ENCODE assay signal across 31 cellular contexts in genomic region chr15:78339559-78339958, GRCh38. TPM values are rescaled to one million over a fixed set of nuclear protein-coding genes. Genes with fewer than 3 reads are reported as not detected.
DNase-seq lines count a peak whose midpoint lies in the region; ATAC-seq and TF ChIP-seq lines count a peak whose summit lies in the region.
"Had no signal": no experiment of that assay in that cellular context is flagged by ENCODE, and none has a peak within 500 bp of the region (broad histone marks: within the 10 kb centered on the region; RNA-seq: fewer than 3 reads in every experiment).

No MANE protein-coding gene starts in this region.

- no peaks in the 10 kb centered on the region for H3K4me1 ChIP-seq in endodermal cell (ENCODE audit: control insufficient read depth, insufficient read depth, low read length)
- H3K4me1 ChIP-seq in CD4-positive, alpha-beta memory T cell (ENCODE audit: insufficient read depth, low read length) = no peaks in the 10 kb centered on the region
- H3K4me1 ChIP-seq: prostate gland, testis had no signal

- DNase-seq in NCI-H524 (lab: John Stamatoyannopoulos, UW) (peak; percentile 15 to 47), NCI-H524 treated with DMSO at 0.1 percent for 48 hours (lab: John Stamatoyannopoulos, UW) (no peak), endodermal cell (no peak), DMS 273 (lab: John Stamatoyannopoulos, UW; ENCODE audit: unreplicated experiment) (no peak)
- no peak for DNase-seq in CD4-positive, alpha-beta memory T cell
- DNase-seq in stimulated activated naive CD8-positive, alpha-beta T cell treated with anti-CD3 and anti-CD28 coated beads, Interleukin-15, amount 100 ng/mL, for 72 hours = no peak
- DNase-seq: 8988T; activated CD4-positive, alpha-beta T cell treated with anti-CD3 and anti-CD28 coated beads, Interleukin-2, amount 10 ng/mL, durations not matched to agents 7 days and 5 days; activated naive CD8-positive, alpha-beta T cell treated with anti-CD3 and anti-CD28 coated beads, Interleukin-2, amount 50 U/mL, for 24 hours; activated T-cell treated with anti-CD3 and anti-CD28 coated beads, Interleukin-2, amount 50 U/mL, for 4 hours; AML-193; dermis blood vessel endothelial cell; GDM1; Karpas-422; left cardiac atrium; NCI-H1436; NCI-H446 treated with DMSO at 0.1 percent for 48 hours; SHP77; stimulated activated naive CD4-positive, alpha-beta T cell treated with Interleukin-2 at 50 U/mL for 16 hours; T-helper 9 cell; testis; uterus had no signal

- H3K4me1 Mint-ChIP-seq in endodermal cell (peaks cover 3% of the 10 kb centered on the region), nephron (peaks cover 24% of the 10 kb centered on the region)
- peaks cover 0 to 4% (median 3%) of the 10 kb centered on the region in 4 donors for H3K4me1 Mint-ChIP-seq in CD4-positive, alpha-beta memory T cell
- H3K4me1 Mint-ChIP-seq in stimulated activated naive CD8-positive, alpha-beta T cell treated with anti-CD3 and anti-CD28 coated beads, Interleukin-15, amount 100 ng/mL, for 72 hours = no peaks in the 10 kb centered on the region
- H3K4me1 Mint-ChIP-seq: central memory CD8-positive, alpha-beta T cell had no signal

- peaks cover 54% of the 10 kb centered on the region for H3K27me3 ChIP-seq in endodermal cell (ENCODE audit: control insufficient read depth, insufficient read depth, low read length, poor library complexity, severe bottlenecking)
- H3K27me3 ChIP-seq in CD4-positive, alpha-beta memory T cell (ENCODE audit: insufficient read depth, low read length) = peaks cover 12% of the 10 kb centered on the region
- H3K27me3 ChIP-seq: testis had no signal

- no peak overlapping the region for H3K9ac ChIP-seq in endodermal cell (ENCODE audit: extremely low read depth, low read length, poor library complexity, severe bottlenecking)

- H3K9me3 ChIP-seq in endodermal cell (ENCODE audit: control insufficient read depth, low read length) = no peaks in the 10 kb centered on the region
- H3K9me3 ChIP-seq in CD4-positive, alpha-beta memory T cell (ENCODE audit: control insufficient read depth in 1 of 2, low read length in 2 of 2) = no peaks in the 10 kb centered on the region
- H3K9me3 ChIP-seq: neutrophil, prostate gland, testis, uterus had no signal

- no peaks in the 10 kb centered on the region for H3K36me3 Mint-ChIP-seq in endodermal cell (ENCODE audit: low read depth)
- peaks cover 14% of the 10 kb centered on the region for H3K36me3 Mint-ChIP-seq in nephron (ENCODE audit: low read depth)
- H3K36me3 Mint-ChIP-seq in CD4-positive, alpha-beta memory T cell = no peaks in the 10 kb centered on the region

- CTCF ChIA-PET in CD4-positive, alpha-beta memory T cell (lab: Charles Lee; ENCODE audit: partially characterized antibody) = interaction anchor here (0.6 kb wide), 1 partner anchor 31 kb away, joined by 3 read pairs; no protein-coding TSS in a partner anchor

- TF ChIP-seq CTCF in endodermal cell (conservative IDR thresholded peaks at IDR 0.05) (no peak), nephron (IDR thresholded peaks at IDR 0.05; ENCODE audit: unreplicated experiment in 3 of 3) (no peak)

- peak overlapping the region; percentile 77 for H3K27ac ChIP-seq in endodermal cell (ENCODE audit: low read depth, low read length)
- no peak overlapping the region for H3K27ac ChIP-seq in CD4-positive, alpha-beta memory T cell (ENCODE audit: low read depth, low read length)
- H3K27ac ChIP-seq: neutrophil, prostate gland, testis, uterus, VCaP had no signal

- H3K27me3 Mint-ChIP-seq in endodermal cell (ENCODE audit: insufficient read depth) (peaks cover 55% of the 10 kb centered on the region), nephron (ENCODE audit: low read depth) (peaks cover 64% of the 10 kb centered on the region)
- peaks cover 22 to 39% of the 10 kb centered on the region in 2 donors for H3K27me3 Mint-ChIP-seq in CD4-positive, alpha-beta memory T cell
- peaks cover 59% of the 10 kb centered on the region for H3K27me3 Mint-ChIP-seq in stimulated activated naive CD8-positive, alpha-beta T cell treated with anti-CD3 and anti-CD28 coated beads, Interleukin-15, amount 100 ng/mL, for 72 hours

- WGBS in endodermal cell (ENCODE audit: insufficient coverage in 1 of 2, insufficient read length in 1 of 2), 2 experiments = 73 to 78% methylated on average over 3 to 17 of the region's 17 CpGs

- no peaks in the 10 kb centered on the region for H3K9me3 Mint-ChIP-seq in endodermal cell
- no peaks in the 10 kb centered on the region for H3K9me3 Mint-ChIP-seq in nephron
- peaks cover 0 to 2% (median 0%) of the 10 kb centered on the region in 8 donors for H3K9me3 Mint-ChIP-seq in CD4-positive, alpha-beta memory T cell
- no peaks in the 10 kb centered on the region for H3K9me3 Mint-ChIP-seq in stimulated activated naive CD8-positive, alpha-beta T cell treated with anti-CD3 and anti-CD28 coated beads, Interleukin-15, amount 100 ng/mL, for 72 hours
- H3K9me3 Mint-ChIP-seq: activated CD4-positive, alpha-beta T cell treated with anti-CD3 and anti-CD28 coated beads, Interleukin-2, amount 10 ng/mL, durations not matched to agents 7 days and 5 days; activated naive CD8-positive, alpha-beta T cell treated with anti-CD3 and anti-CD28 coated beads, Interleukin-2, amount 50 U/mL, for 24 hours; activated T-cell treated with anti-CD3 and anti-CD28 coated beads, Interleukin-2, amount 50 U/mL, for 4 hours; central memory CD8-positive, alpha-beta T cell had no signal

- no peak overlapping the region for H3K4me3 ChIP-seq in endodermal cell (ENCODE audit: low read length)
- no peak overlapping the region for H3K4me3 ChIP-seq in CD4-positive, alpha-beta memory T cell (ENCODE audit: low read length in 2 of 2)
- H3K4me3 ChIP-seq: prostate gland, uterus had no signal

- intact Hi-C loops in CD4-positive, alpha-beta memory T cell (cut with micrococcal nuclease) = no loop called here

- POLR2A ChIA-PET in CD4-positive, alpha-beta memory T cell (lab: Charles Lee; ENCODE audit: partially characterized antibody) = no interaction called here

- no peaks in the 10 kb centered on the region for H3K36me3 ChIP-seq in endodermal cell (ENCODE audit: control insufficient read depth, insufficient read depth, low read length)
- no peaks in the 10 kb centered on the region for H3K36me3 ChIP-seq in CD4-positive, alpha-beta memory T cell (ENCODE audit: insufficient read depth, low read length)
- H3K36me3 ChIP-seq: neutrophil, prostate gland, uterus had no signal

- H3K27ac Mint-ChIP-seq in endodermal cell (no peak overlapping the region), nephron (peak overlapping the region in 2 of 3 experiments; percentile 16 to 30)
- H3K27ac Mint-ChIP-seq in CD4-positive, alpha-beta memory T cell = no peak overlapping the region
- H3K27ac Mint-ChIP-seq in stimulated activated naive CD8-positive, alpha-beta T cell treated with anti-CD3 and anti-CD28 coated beads, Interleukin-15, amount 100 ng/mL, for 72 hours = no peak overlapping the region
- H3K27ac Mint-ChIP-seq: activated CD4-positive, alpha-beta T cell treated with anti-CD3 and anti-CD28 coated beads, Interleukin-2, amount 10 ng/mL, durations not matched to agents 7 days and 5 days; activated naive CD8-positive, alpha-beta T cell treated with anti-CD3 and anti-CD28 coated beads, Interleukin-2, amount 50 U/mL, for 24 hours had no signal

- H3K4me3 Mint-ChIP-seq in endodermal cell = peak overlapping the region; percentile 60
- H3K4me3 Mint-ChIP-seq in nephron = peak overlapping the region; percentile 72 to 81 (median 73)
- no peak overlapping the region for H3K4me3 Mint-ChIP-seq in CD4-positive, alpha-beta memory T cell
- no peak overlapping the region for H3K4me3 Mint-ChIP-seq in stimulated activated naive CD8-positive, alpha-beta T cell treated with anti-CD3 and anti-CD28 coated beads, Interleukin-15, amount 100 ng/mL, for 72 hours
- H3K4me3 Mint-ChIP-seq: activated CD4-positive, alpha-beta T cell treated with anti-CD3 and anti-CD28 coated beads, Interleukin-2, amount 10 ng/mL, durations not matched to agents 7 days and 5 days; activated naive CD8-positive, alpha-beta T cell treated with anti-CD3 and anti-CD28 coated beads, Interleukin-2, amount 50 U/mL, for 24 hours; activated T-cell treated with anti-CD3 and anti-CD28 coated beads, Interleukin-2, amount 50 U/mL, for 4 hours; central memory CD8-positive, alpha-beta T cell had no signal

- ATAC-seq in GM18517 (IDR thresholded peaks at IDR 0.05; ENCODE audit: unreplicated experiment) = no peak
- ATAC-seq in stimulated activated naive CD8-positive, alpha-beta T cell treated with anti-CD3 and anti-CD28 coated beads, Interleukin-15, amount 100 ng/mL, for 72 hours = no peak
- ATAC-seq: activated naive CD8-positive, alpha-beta T cell treated with anti-CD3 and anti-CD28 coated beads, Interleukin-2, amount 50 U/mL, for 24 hours; HepG2; left cardiac atrium had no signal

RNA-seq across cellular contexts. Expression of gene CRABP1, which starts 0.6 kb away (rescaled TPM):
- 100 to 1,000 TPM; 103 TPM for total RNA-seq in endodermal cell
- polyA plus RNA-seq in endodermal cell (2013, experiment 1 of 2) = 2,939 TPM
- 3,263 TPM for polyA plus RNA-seq in endodermal cell (2013, experiment 2 of 2)
- not detected for total RNA-seq in CD4-positive, alpha-beta memory T cell
- not detected for polyA plus RNA-seq in CD4-positive, alpha-beta memory T cell
- total RNA-seq: activated CD4-positive, alpha-beta T cell treated with anti-CD3 and anti-CD28 coated beads, Interleukin-2, amount 10 ng/mL, durations not matched to agents 7 days and 5 days; activated T-cell treated with anti-CD3 and anti-CD28 coated beads, Interleukin-2, amount 50 U/mL, for 4 hours; dermis blood vessel endothelial cell; fibroblast of lung; HepG2; left cardiac atrium; lung microvascular endothelial cell; prostate gland had no signal
- polyA plus RNA-seq: fibroblast of lung, HepG2 had no signal

RNA-seq across cellular contexts. Expression of gene SKIC8, which starts 40.1 kb away (rescaled TPM):
- 10 to 100 TPM; 46.3 to 55.4 TPM for total RNA-seq in endodermal cell
- polyA plus RNA-seq in endodermal cell (2013, experiment 1 of 2) = 55.8 TPM
- 56.3 TPM for polyA plus RNA-seq in endodermal cell (2013, experiment 2 of 2)
- total RNA-seq in CD4-positive, alpha-beta memory T cell = 10 to 100 TPM; 43.6 to 45.5 TPM
- polyA plus RNA-seq in CD4-positive, alpha-beta memory T cell = 100 to 1,000 TPM in 1 of 2 donors, 10 to 100 TPM in 1; 77.7 to 145 TPM

Comparison
In these comparisons a context has a peak if more than half of its experiments do, and no peak if none do; other contexts are left out.
1. DNase-seq: peak in NCI-H524 (2 of 2); none in NCI-H524 treated with DMSO at 0.1 percent for 48 hours (single experiment), endodermal cell (single experiment), CD4-positive, alpha-beta memory T cell (0 of 5), DMS 273 (single experiment) and stimulated activated naive CD8-positive, alpha-beta T cell treated with anti-CD3 and anti-CD28 coated beads, Interleukin-15, amount 100 ng/mL, for 72 hours (0 of 2).
2. H3K27ac Mint-ChIP-seq: peak in nephron (2 of 3); none in endodermal cell (single experiment), CD4-positive, alpha-beta memory T cell (0 of 7) and stimulated activated naive CD8-positive, alpha-beta T cell treated with anti-CD3 and anti-CD28 coated beads, Interleukin-15, amount 100 ng/mL, for 72 hours (0 of 2).
3. H3K4me3 Mint-ChIP-seq: peak in endodermal cell (single experiment) and nephron (3 of 3); none in CD4-positive, alpha-beta memory T cell (0 of 8) and stimulated activated naive CD8-positive, alpha-beta T cell treated with anti-CD3 and anti-CD28 coated beads, Interleukin-15, amount 100 ng/mL, for 72 hours (0 of 2).
4. RNA of gene CRABP1, which starts 0.6 kb away (total RNA-seq): 103 TPM in endodermal cell; not detected in CD4-positive, alpha-beta memory T cell; every median in the first group is over 100 times any median in the second.